Comparison of ENCODE assay signal across 20 cellular contexts in genomic region chr12:30519535-30519934, GRCh38.
DNase-seq lines count a peak whose midpoint lies in the region; FAIRE-seq and TF ChIP-seq lines count a peak whose summit lies in the region.
"Had no signal": no experiment of that assay in that cellular context is flagged by ENCODE, and none has a peak within 500 bp of the region (broad histone marks: within the 10 kb centered on the region; RNA-seq: fewer than 3 reads in every experiment).

No MANE protein-coding gene starts in this region.

- FAIRE-seq in urothelium cell line (lab: Jason Lieb, UNC), result peak; percentile 32
- FAIRE-seq: RCC 7860 had no signal

- H3K4me3 ChIP-seq in OCI-LY1 (ENCODE audit: low read depth, low read length, poor library complexity, severe bottlenecking), result no peak overlapping the region
- H3K4me3 ChIP-seq: BLaER1 treated with 17β-estradiol and CSF1 and Interleukin-3, amounts not matched to agents 10 nM and 100 nM; SK-N-MC had no signal

- no peaks in the 10 kb centered on the region for H3K79me2 ChIP-seq in OCI-LY1 (ENCODE audit: insufficient read depth, low read length)

- no peaks in the 10 kb centered on the region for H3K27me3 ChIP-seq in OCI-LY1 (ENCODE audit: insufficient read depth, low read length)
- H3K27me3 ChIP-seq: BLaER1 treated with 17β-estradiol and CSF1 and Interleukin-3, amounts not matched to agents 10 nM and 100 nM had no signal

- H3F3A ChIP-seq in OCI-LY1 (ENCODE audit: insufficient read depth, low read length), result no peaks in the 10 kb centered on the region

- no peaks in the 10 kb centered on the region for H3K9me3 ChIP-seq in OCI-LY1 (ENCODE audit: low read length)
- H3K9me3 ChIP-seq: BLaER1 treated with 17β-estradiol and CSF1 and Interleukin-3, amounts not matched to agents 10 nM and 100 nM had no signal

- peak overlapping the region; percentile 44 for H3K27ac ChIP-seq in OCI-LY1 (ENCODE audit: low read depth, low read length, poor library complexity, severe bottlenecking)
- H3K27ac ChIP-seq: BLaER1 treated with 17β-estradiol and CSF1 and Interleukin-3, amounts not matched to agents 10 nM and 100 nM; SK-N-MC had no signal

- H3K9me2 ChIP-seq in OCI-LY1 (ENCODE audit: low read depth, low read length), result no peaks in the 10 kb centered on the region

- no peak overlapping the region for H2AFZ ChIP-seq in OCI-LY1 (ENCODE audit: low read length)

- H3K4me2 ChIP-seq in OCI-LY1 (ENCODE audit: low read length), result no peak overlapping the region
- H3K4me2 ChIP-seq: BLaER1 treated with 17β-estradiol and CSF1 and Interleukin-3, amounts not matched to agents 10 nM and 100 nM had no signal

- H3K36me3 ChIP-seq in OCI-LY1 (ENCODE audit: insufficient read depth, low read length), result no peaks in the 10 kb centered on the region
- H3K36me3 ChIP-seq: BLaER1 treated with 17β-estradiol and CSF1 and Interleukin-3, amounts not matched to agents 10 nM and 100 nM had no signal

- DNase-seq in DMS53 treated with DMSO at 0.1 percent for 48 hours (lab: John Stamatoyannopoulos, UW; ENCODE audit: unreplicated experiment), result peak; percentile 48
- peak; percentile 41 for DNase-seq in left kidney (ENCODE audit: low read depth, low spot score)
- no peak for DNase-seq in urothelium cell line (ENCODE audit: low spot score)
- no peak for DNase-seq in RPMI8226
- no peak for DNase-seq in GOT3 (lab: John Stamatoyannopoulos, UW)
- DNase-seq in cortex of kidney (lab: John Stamatoyannopoulos, UW), result no peak
- DNase-seq: ACHN; CD8-positive, alpha-beta T cell; EL; GF-D8; H7; Kasumi-1; NCI-H1694; NCI-H446; NCI-H526; OCI-M1 had no signal

- no peaks in the 10 kb centered on the region for H4K20me1 ChIP-seq in OCI-LY1 (ENCODE audit: insufficient read depth, low read length)
- H4K20me1 ChIP-seq: BLaER1 treated with 17β-estradiol and CSF1 and Interleukin-3, amounts not matched to agents 10 nM and 100 nM had no signal

- no peak overlapping the region for H3K9ac ChIP-seq in OCI-LY1 (ENCODE audit: low read length)
- H3K9ac ChIP-seq: BLaER1 treated with 17β-estradiol and CSF1 and Interleukin-3, amounts not matched to agents 10 nM and 100 nM had no signal

- H3K4me1 ChIP-seq in OCI-LY1 (ENCODE audit: insufficient read depth, low read length, severe bottlenecking), result no peaks in the 10 kb centered on the region
- H3K4me1 ChIP-seq: BLaER1 treated with 17β-estradiol and CSF1 and Interleukin-3, amounts not matched to agents 10 nM and 100 nM had no signal

- TF ChIP-seq CTCF in OCI-LY1 (IDR thresholded peaks at IDR 0.05; ENCODE audit: low read length), result no peak

Comparison
In these comparisons a context has a peak if more than half of its experiments do, and no peak if none do; other contexts are left out.
1. DNase-seq: peak in DMS53 treated with DMSO at 0.1 percent for 48 hours (single experiment) and left kidney (single experiment); none in urothelium cell line (single experiment), RPMI8226 (single experiment), GOT3 (single experiment) and cortex of kidney (single experiment).